ENCODE assay signal across 1 cellular context in genomic region chr11:75170463-75171201, GRCh38.
TF ChIP-seq lines count a peak whose summit lies in the region.

No MANE protein-coding gene starts in this region.

TF ChIP-seq in HCT116, 20 proteins besides CTCF, POLR2A, EP300 and RAD21 (continued from another document):
- TF ChIP-seq ZBTB33 (IDR thresholded peaks at IDR 0.05; ENCODE audit: extremely low read depth, insufficient replicate concordance, low read length) (no peak), SIN3A (IDR thresholded peaks at IDR 0.05; ENCODE audit: low read depth) (no peak), EGR1 (IDR thresholded peaks at IDR 0.05; ENCODE audit: low read depth) (no peak), EZH2phosphoT487 (IDR thresholded peaks at IDR 0.05; ENCODE audit: borderline replicate concordance) (no peak), JUND (IDR thresholded peaks at IDR 0.05) (no peak), POLR2AphosphoS5 (IDR thresholded peaks at IDR 0.05; ENCODE audit: low read depth, low read length) (no peak), CEBPB (IDR thresholded peaks at IDR 0.05; ENCODE audit: low read depth) (no peak), FOSL1 (IDR thresholded peaks at IDR 0.05; ENCODE audit: low read depth) (no peak), SP1 (IDR thresholded peaks at IDR 0.05; ENCODE audit: low read depth) (no peak), YY1 (IDR thresholded peaks at IDR 0.05; ENCODE audit: extremely low read depth, insufficient replicate concordance, low read depth, low read length) (no peak), TCF7L2 (IDR thresholded peaks at IDR 0.05; ENCODE audit: borderline replicate concordance, extremely low read depth, insufficient read depth, insufficient read length) (no peak)
